30 cellular contexts compared by ENCODE assay signal in the genomic region with DNA sequence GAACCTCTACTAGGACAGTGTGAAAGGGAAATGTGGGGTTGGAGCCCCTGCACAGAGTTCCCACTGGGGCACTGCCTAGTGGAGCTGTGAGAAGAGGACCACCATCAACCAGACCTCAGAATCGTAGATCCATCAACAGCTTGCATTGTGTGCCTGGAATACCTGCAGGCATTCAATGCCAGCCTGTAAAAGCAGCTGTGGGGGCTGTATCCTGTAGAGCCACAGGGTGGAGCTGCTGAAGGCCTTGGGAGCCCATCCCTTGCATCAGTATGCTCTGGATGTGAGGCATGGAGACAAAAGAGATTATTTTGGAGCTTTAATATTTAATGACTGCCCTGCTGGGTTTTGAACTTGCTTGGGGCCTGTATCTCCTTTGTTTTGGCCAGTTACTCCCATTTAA. TPM values are rescaled to one million over a fixed set of nuclear protein-coding genes. Genes with fewer than 3 reads are reported as not detected.
"Had no signal": no experiment of that assay in that cellular context is flagged by ENCODE, and none has a peak within 500 bp of the region (broad histone marks: within the 10 kb centered on the region; RNA-seq: fewer than 3 reads in every experiment).

No MANE protein-coding gene starts in this region.

- H3K9me3 ChIP-seq: esophagus squamous epithelium, pancreas, prostate gland had no signal

- H3K4me3 ChIP-seq: esophagus squamous epithelium, pancreas, prostate gland, smooth muscle cell, uterus had no signal

- H3K36me3 ChIP-seq: esophagus squamous epithelium, pancreas, prostate gland, uterus had no signal

- H3K27ac ChIP-seq: epithelial cell of prostate, esophagus squamous epithelium, pancreas, prostate gland had no signal

- ATAC-seq: activated CD8-positive, alpha-beta memory T cell treated with anti-CD3 and anti-CD28 coated beads, Interleukin-2, amount 10 ng/mL, durations not matched to agents 7 days and 5 days; activated CD8-positive, alpha-beta T cell treated with anti-CD3 and anti-CD28 coated beads, Interleukin-2, amount 10 ng/mL, durations not matched to agents 7 days and 5 days; activated naive CD4-positive, alpha-beta T cell treated with anti-CD3 and anti-CD28 coated beads, Interleukin-2, amount 50 U/mL, for 72 hours; left cardiac atrium; left ventricle myocardium superior; pancreas; stimulated activated memory B cell treated with anti-CD40 and anti-IgM and Interleukin-4, amounts not matched to agents 10 μg/mL and 1 μg/mL and 100 μg/mL, for 72 hours; stimulated activated naive CD8-positive, alpha-beta T cell treated with anti-CD3 and anti-CD28 coated beads, Interleukin-15, amount 100 ng/mL, for 72 hours had no signal

- H3K27me3 ChIP-seq: esophagus squamous epithelium, pancreas, uterus had no signal

- H3K4me1 ChIP-seq: esophagus squamous epithelium, pancreas, prostate gland, uterus had no signal

- DNase-seq: activated CD8-positive, alpha-beta memory T cell treated with anti-CD3 and anti-CD28 coated beads, Interleukin-2, amount 10 ng/mL, durations not matched to agents 7 days and 5 days; activated CD8-positive, alpha-beta T cell treated with anti-CD3 and anti-CD28 coated beads, Interleukin-2, amount 10 ng/mL, durations not matched to agents 7 days and 5 days; activated naive CD4-positive, alpha-beta T cell; activated T-cell treated with anti-CD3 and anti-CD28 coated beads, Interleukin-2, amount 50 U/mL, for 48 hours; anterior cingulate cortex; dermis blood vessel endothelial cell; effector CD4-positive, alpha-beta T cell; esophagus squamous epithelium; glutamatergic neuron; islet precursor cell; left cardiac atrium; left ventricle myocardium superior; mammary epithelial cell; naive B cell; nephron progenitor cell; retina; stimulated activated CD4-positive, alpha-beta T cell treated with anti-CD3 and anti-CD28 coated beads, Interleukin-1b, Interleukin-23, amount 100 ng/mL, for 48 hours; stimulated activated CD4-positive, alpha-beta T cell treated with anti-CD3 and anti-CD28 coated beads, Interleukin-4, amount 100 ng/mL, for 4 hours; stimulated activated CD8-positive, alpha-beta memory T cell treated with anti-CD3 and anti-CD28 coated beads, Interleukin-4, amount 100 ng/mL, for 48 hours; stimulated activated naive CD8-positive, alpha-beta T cell treated with anti-CD3 and anti-CD28 coated beads, Interleukin-15, amount 100 ng/mL, for 72 hours; substantia nigra; T-helper 9 cell; uterus had no signal

RNA-seq across cellular contexts. Expression of gene PGR, which starts 46.3 kb away (rescaled TPM):
- total RNA-seq: activated CD8-positive, alpha-beta memory T cell treated with anti-CD3 and anti-CD28 coated beads, Interleukin-2, amount 10 ng/mL, durations not matched to agents 7 days and 5 days; activated CD8-positive, alpha-beta T cell treated with anti-CD3 and anti-CD28 coated beads, Interleukin-2, amount 10 ng/mL, durations not matched to agents 7 days and 5 days; activated naive CD4-positive, alpha-beta T cell treated with anti-CD3 and anti-CD28 coated beads, Interleukin-2, amount 50 U/mL, for 72 hours; activated T-helper 2 cell treated with anti-CD3 and anti-CD28 coated beads, Interferon-gamma antibody, Interleukin-2, Interleukin-4, amounts not matched to agents 10 μg/mL and 5 μg/mL and 100 μg/mL, durations not matched to agents 14 hours and 24 hours and 36 hours; dermis blood vessel endothelial cell had no signal
- polyA plus RNA-seq: mammary epithelial cell had no signal
